Comparison of ENCODE assay signal across 2 cellular contexts in genomic region chr9:122498883-122499288, GRCh38.
TF ChIP-seq lines count a peak whose summit lies in the region.

No MANE protein-coding gene starts in this region.

TF ChIP-seq in H1, 55 proteins besides CTCF, POLR2A, EP300 and RAD21:
- no peak for TF ChIP-seq USF2 (IDR thresholded peaks at IDR 0.05; ENCODE audit: low read length)
- no peak for TF ChIP-seq SRF (IDR thresholded peaks at IDR 0.05; ENCODE audit: low read depth, low read length)
- no peak for TF ChIP-seq ASH2L (IDR thresholded peaks at IDR 0.05; ENCODE audit: low read length)
- no peak for TF ChIP-seq ZNF274 (IDR thresholded peaks at IDR 0.05; ENCODE audit: borderline replicate concordance, extremely low read depth, low read length)
- no peak for TF ChIP-seq TCF12 (IDR thresholded peaks at IDR 0.05; ENCODE audit: low read depth, low read length)
- no peak for TF ChIP-seq HDAC6 (IDR thresholded peaks at IDR 0.05; ENCODE audit: low read depth, low read length)
- TF ChIP-seq, protein P1, sequence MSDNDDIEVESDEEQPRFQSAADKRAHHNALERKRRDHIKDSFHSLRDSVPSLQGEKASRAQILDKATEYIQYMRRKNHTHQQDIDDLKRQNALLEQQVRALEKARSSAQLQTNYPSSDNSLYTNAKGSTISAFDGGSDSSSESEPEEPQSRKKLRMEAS (IDR thresholded peaks at IDR 0.05), result no peak
- TF ChIP-seq SAP30 (IDR thresholded peaks at IDR 0.05; ENCODE audit: insufficient read depth, insufficient replicate concordance, low read length), result no peak
- TF ChIP-seq SP4 (IDR thresholded peaks at IDR 0.05; ENCODE audit: low read length), result no peak
- TF ChIP-seq TAF7 (optimal IDR thresholded peaks at IDR 0.05; ENCODE audit: borderline replicate concordance, low read depth, low read length), result no peak
- TF ChIP-seq GABPA (IDR thresholded peaks at IDR 0.05; ENCODE audit: borderline replicate concordance, insufficient read depth, low read length), result no peak
- TF ChIP-seq POU5F1 (IDR thresholded peaks at IDR 0.05; ENCODE audit: low read depth, low read length), result no peak
- TF ChIP-seq EZH2 (IDR thresholded peaks at IDR 0.05; ENCODE audit: low read depth, low read length, severe bottlenecking), result no peak
- TF ChIP-seq CHD1 (IDR thresholded peaks at IDR 0.05; ENCODE audit: low read depth, low read length), result no peak
- TF ChIP-seq JUND (IDR thresholded peaks at IDR 0.05; ENCODE audit: low read length), result no peak
- TF ChIP-seq BRCA1 (IDR thresholded peaks at IDR 0.05; ENCODE audit: low read depth, low read length), result no peak
- TF ChIP-seq, protein P2, sequence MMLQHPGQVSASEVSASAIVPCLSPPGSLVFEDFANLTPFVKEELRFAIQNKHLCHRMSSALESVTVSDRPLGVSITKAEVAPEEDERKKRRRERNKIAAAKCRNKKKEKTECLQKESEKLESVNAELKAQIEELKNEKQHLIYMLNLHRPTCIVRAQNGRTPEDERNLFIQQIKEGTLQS (IDR thresholded peaks at IDR 0.05; ENCODE audit: insufficient read depth, low read depth, low read length), result no peak

TF ChIP-seq in neural cell, 6 proteins besides CTCF, POLR2A, EP300 and RAD21:
- no peak for TF ChIP-seq MXI1 (conservative IDR thresholded peaks at IDR 0.05; ENCODE audit: poor library complexity, severe bottlenecking)
- TF ChIP-seq TAF1 (IDR thresholded peaks at IDR 0.05; ENCODE audit: low read depth), result no peak
- no peak for TF ChIP-seq SMC3 (conservative IDR thresholded peaks at IDR 0.05; ENCODE audit: poor library complexity)
